Comparison of ENCODE assay signal across 1 cellular context in the genomic region with DNA sequence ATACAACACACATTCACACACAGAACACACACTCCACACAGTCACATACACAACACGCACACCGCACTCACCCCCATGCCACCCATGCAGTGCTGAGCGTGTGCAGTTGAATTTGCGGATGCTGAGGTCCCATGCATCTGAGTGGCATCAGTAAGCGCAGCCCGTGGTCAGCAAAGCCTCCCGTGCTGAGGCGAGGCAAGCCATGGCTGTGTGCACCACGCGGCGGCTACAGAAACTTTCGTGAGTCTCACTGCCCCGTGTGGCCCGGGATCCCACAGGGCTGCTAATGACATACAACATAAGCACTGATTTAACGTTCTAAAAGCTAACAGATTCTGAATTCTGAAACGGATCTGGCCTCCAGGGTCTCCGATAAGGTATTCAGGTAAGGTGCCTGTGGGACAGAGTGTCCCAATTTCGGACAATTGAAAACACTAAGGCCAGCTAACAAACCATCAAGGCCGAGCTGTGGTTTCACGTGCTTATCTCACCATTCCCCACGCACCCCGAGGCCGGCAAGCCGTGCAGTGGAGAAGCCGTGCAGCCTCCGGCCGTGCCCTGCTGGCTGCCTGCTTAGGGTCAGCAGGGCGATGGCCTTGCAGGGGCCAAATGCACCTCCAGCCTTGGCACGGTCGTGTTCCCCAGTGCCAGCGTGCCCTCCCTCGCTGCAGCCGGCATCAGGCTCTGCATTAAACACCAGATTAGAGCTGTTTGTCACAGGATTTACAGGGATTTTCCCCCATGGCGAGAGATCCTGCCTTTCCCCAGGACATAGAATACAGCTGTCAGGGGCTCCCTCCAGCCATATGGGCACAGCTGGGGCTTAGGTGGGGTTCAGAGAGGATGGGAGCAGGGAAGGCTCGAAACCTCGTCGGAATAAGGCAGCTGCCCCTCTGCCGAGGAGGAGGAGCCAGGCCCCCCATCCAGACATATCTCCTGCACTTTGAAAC.
A peak's percentile ranks its signal among the peaks of the same experiment; 100 is the strongest.
TF ChIP-seq lines count a peak whose summit lies in the region.

No MANE protein-coding gene starts in this region.

TF ChIP-seq in HepG2, 621 proteins besides CTCF, POLR2A, EP300 and RAD21:
- TF ChIP-seq ZNF552 (CRISPR knock-in tag; IDR thresholded peaks at IDR 0.05; ENCODE audit: borderline replicate concordance) (no peak), ZZZ3 (CRISPR knock-in tag; IDR thresholded peaks at IDR 0.05; ENCODE audit: borderline replicate concordance) (no peak), AKAP8 (CRISPR knock-in tag; IDR thresholded peaks at IDR 0.05) (no peak), SALL2 (CRISPR knock-in tag; IDR thresholded peaks at IDR 0.05) (no peak), ZNF326 (CRISPR knock-in tag; IDR thresholded peaks at IDR 0.05; ENCODE audit: borderline replicate concordance) (no peak)
- TF ChIP-seq, protein P1, sequence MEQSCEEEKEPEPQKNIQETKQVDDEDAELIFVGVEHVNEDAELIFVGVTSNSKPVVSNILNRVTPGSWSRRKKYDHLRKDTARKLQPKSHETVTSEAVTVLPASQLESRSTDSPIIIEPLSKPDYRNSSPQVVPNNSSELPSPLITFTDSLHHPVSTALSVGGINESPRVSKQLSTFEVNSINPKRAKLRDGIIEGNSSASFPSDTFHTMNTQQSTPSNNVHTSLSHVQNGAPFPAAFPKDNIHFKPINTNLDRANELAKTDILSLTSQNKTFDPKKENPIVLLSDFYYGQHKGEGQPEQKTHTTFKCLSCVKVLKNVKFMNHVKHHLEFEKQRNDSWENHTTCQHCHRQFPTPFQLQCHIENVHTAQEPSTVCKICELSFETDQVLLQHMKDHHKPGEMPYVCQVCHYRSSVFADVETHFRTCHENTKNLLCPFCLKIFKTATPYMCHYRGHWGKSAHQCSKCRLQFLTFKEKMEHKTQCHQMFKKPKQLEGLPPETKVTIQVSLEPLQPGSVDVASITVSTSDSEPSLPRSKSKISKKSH (CRISPR knock-in tag; IDR thresholded peaks at IDR 0.05; ENCODE audit: borderline replicate concordance), result peak; percentile 41; the same call in 1 of the 2 replicates
- TF ChIP-seq, protein P2, sequence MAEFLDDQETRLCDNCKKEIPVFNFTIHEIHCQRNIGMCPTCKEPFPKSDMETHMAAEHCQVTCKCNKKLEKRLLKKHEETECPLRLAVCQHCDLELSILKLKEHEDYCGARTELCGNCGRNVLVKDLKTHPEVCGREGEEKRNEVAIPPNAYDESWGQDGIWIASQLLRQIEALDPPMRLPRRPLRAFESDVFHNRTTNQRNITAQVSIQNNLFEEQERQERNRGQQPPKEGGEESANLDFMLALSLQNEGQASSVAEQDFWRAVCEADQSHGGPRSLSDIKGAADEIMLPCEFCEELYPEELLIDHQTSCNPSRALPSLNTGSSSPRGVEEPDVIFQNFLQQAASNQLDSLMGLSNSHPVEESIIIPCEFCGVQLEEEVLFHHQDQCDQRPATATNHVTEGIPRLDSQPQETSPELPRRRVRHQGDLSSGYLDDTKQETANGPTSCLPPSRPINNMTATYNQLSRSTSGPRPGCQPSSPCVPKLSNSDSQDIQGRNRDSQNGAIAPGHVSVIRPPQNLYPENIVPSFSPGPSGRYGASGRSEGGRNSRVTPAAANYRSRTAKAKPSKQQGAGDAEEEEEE (CRISPR knock-in tag; IDR thresholded peaks at IDR 0.05; ENCODE audit: borderline replicate concordance), result no peak
